Comparison of ENCODE assay signal across 15 cellular contexts in the genomic region with DNA sequence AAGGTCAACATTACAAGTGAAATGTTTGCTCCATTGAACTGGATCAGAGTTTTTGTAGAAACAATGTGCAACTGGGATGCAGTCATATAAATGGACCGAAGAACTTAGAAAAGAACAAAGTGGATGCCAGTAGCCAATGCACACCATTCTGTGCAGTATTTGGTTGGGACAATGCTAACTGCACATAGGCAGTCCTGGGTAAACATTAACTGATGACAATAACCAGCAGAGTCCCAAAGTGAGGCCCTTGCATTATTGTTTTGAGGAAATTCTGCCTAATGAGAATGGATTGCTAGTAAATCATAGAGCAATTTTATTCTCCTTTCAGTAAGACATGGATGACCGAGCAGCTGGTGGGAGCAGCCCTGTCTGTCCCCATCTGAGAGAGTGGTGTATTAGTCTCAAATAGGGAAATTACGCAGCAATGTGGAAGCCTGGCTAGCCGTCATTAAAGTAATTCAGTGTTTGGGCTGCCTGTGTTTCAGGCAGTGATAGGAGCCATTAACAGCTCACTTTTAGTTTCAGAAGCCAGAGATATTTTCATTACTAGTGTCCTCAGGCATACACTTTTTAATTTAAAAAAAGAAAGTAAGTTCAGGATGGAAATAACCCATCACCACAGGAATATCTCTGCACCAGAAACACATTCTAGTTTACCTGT.
DNase-seq lines count a peak whose midpoint lies in the region; ATAC-seq, FAIRE-seq and TF ChIP-seq lines count a peak whose summit lies in the region.
"Had no signal": no experiment of that assay in that cellular context is flagged by ENCODE, and none has a peak within 500 bp of the region (broad histone marks: within the 10 kb centered on the region; RNA-seq: fewer than 3 reads in every experiment).

No MANE protein-coding gene starts in this region.

- no peaks in the 10 kb centered on the region for H3K79me2 ChIP-seq in GM12878 (ENCODE audit: control insufficient read depth, insufficient read depth, low read length)

- H2AFZ ChIP-seq in GM12878 (ENCODE audit: control insufficient read depth, low read depth, low read length), result peak overlapping the region; percentile 35

- no peak for DNase-seq in GM12891 (ENCODE audit: insufficient read length, low spot score)
- DNase-seq in GM12878 (ENCODE audit: low read depth, low spot score), result no peak
- DNase-seq in UCSD-AML1 (lab: John Stamatoyannopoulos, UW; ENCODE audit: unreplicated experiment), result no peak
- DNase-seq in transverse colon, result no peak
- no peak for DNase-seq in COLO829 (ENCODE audit: low spot score)
- DNase-seq: brain microvascular endothelial cell; heart left ventricle; lower lobe of right lung; NCI-H1048; stimulated activated CD4-positive, alpha-beta T cell treated with anti-CD3 and anti-CD28 coated beads, Interleukin-15, amount 100 ng/mL, for 24 hours; SW 1271 had no signal

- no peak overlapping the region for H3K9ac ChIP-seq in GM12878 (ENCODE audit: control insufficient read depth, insufficient read depth, low read length)

- CTCF ChIA-PET in GM12878 (lab: Yijun Ruan, JAX), result interaction anchor here (0.7 to 1.0 kb wide), 2 partner anchors 15 to 46 kb away, joined by 3 read pairs; no protein-coding TSS in a partner anchor

- SMC1A ChIA-PET in GM12878 (lab: Charles Lee; ENCODE audit: uncharacterized antibody, unreplicated experiment), result interaction anchor here (0.9 to 4.1 kb wide), 4 partner anchors 7 to 147 kb away, joined by 3 to 20 read pairs (median 4); no protein-coding TSS in a partner anchor

- H3K36me3 ChIP-seq in GM12878 (ENCODE audit: control insufficient read depth in 2 of 2, insufficient read depth in 2 of 2, low read length in 1 of 2) (no peaks in the 10 kb centered on the region), transverse colon (no peaks in the 10 kb centered on the region)
- H3K36me3 ChIP-seq: brain microvascular endothelial cell had no signal

- H4K20me1 ChIP-seq in GM12878 (ENCODE audit: control insufficient read depth, insufficient read depth), result no peaks in the 10 kb centered on the region

- TF ChIP-seq CTCF in GM12878 (IDR thresholded peaks at IDR 0.05 in 2 of 3, conservative IDR thresholded peaks at IDR 0.05 in 1 of 3; ENCODE audit: control insufficient read depth in 2 of 3, extremely low read depth in 1 of 3, insufficient read depth in 1 of 3, low read depth in 3 of 3, low read length in 3 of 3), result no peak
- TF ChIP-seq CTCF in transverse colon (IDR thresholded peaks at IDR 0.05), result no peak

- TF ChIP-seq EP300 in GM12878 (IDR thresholded peaks at IDR 0.05; ENCODE audit: borderline replicate concordance in 1 of 2, control insufficient read depth in 1 of 2, low read depth in 2 of 2, low read length in 2 of 2) (no peak), transverse colon (IDR thresholded peaks at IDR 0.05; ENCODE audit: low read depth) (no peak)

- POLR2A ChIA-PET in GM12878 (lab: Charles Lee), result no interaction called here

- H3K4me1 ChIP-seq in GM12878 (ENCODE audit: control insufficient read depth, insufficient read depth, low read length) (peaks cover 20% of the 10 kb centered on the region), transverse colon (no peaks in the 10 kb centered on the region)
- H3K4me1 ChIP-seq: lower lobe of right lung had no signal

- no peak for TF ChIP-seq RAD21 in GM12878 (IDR thresholded peaks at IDR 0.05; ENCODE audit: insufficient read depth, low read depth, low read length)

- TF ChIP-seq POLR2A in GM12891 (IDR thresholded peaks at IDR 0.05; ENCODE audit: low read depth, low read length) (no peak), GM12878 (IDR thresholded peaks at IDR 0.05; ENCODE audit: low read depth, low read length) (no peak), transverse colon (IDR thresholded peaks at IDR 0.05) (no peak)

- peak overlapping the region; percentile 49; the same call in 1 of the 2 replicates for H3K4me2 ChIP-seq in GM12878 (ENCODE audit: control insufficient read depth, insufficient read depth)

- H3K27me3 ChIP-seq in GM12878 (replicated peaks in 1 of 2; ENCODE audit: control insufficient read depth in 2 of 2, insufficient read depth in 2 of 2, low read length in 1 of 2), result no peaks in the 10 kb centered on the region
- no peaks in the 10 kb centered on the region for H3K27me3 ChIP-seq in transverse colon
- H3K27me3 ChIP-seq: brain microvascular endothelial cell had no signal

- RAD21 ChIA-PET in GM12878 (lab: Charles Lee; ENCODE audit: unreplicated experiment), result interaction anchor here (1.0 kb wide), 2 partner anchors 70 to 94 kb away, joined by 4 read pairs; a partner anchor contains a TSS

- intact Hi-C loops in GM12878 (cut with micrococcal nuclease; ENCODE audit: unreplicated experiment), result no loop called here
- intact Hi-C loops in transverse colon (cut with DNase I; ENCODE audit: low total_unique reads), result no loop called here

- WGBS in GM12878 (ENCODE audit: insufficient coverage, insufficient replicate concordance, low lambda C conversion rate, missing lambda C conversion rate), result 93% methylated on average over 4 of the region's 4 CpGs
- WGBS in transverse colon (ENCODE audit: low coverage in 1 of 2), 2 donors, result 50 to 73% methylated on average over 4 of the region's 4 CpGs

- in situ Hi-C loops in GM12878 (cut with MboI), result no loop called here
- in situ Hi-C loops in transverse colon (cut with MboI; ENCODE audit: low pct_ligation_motif_present in 1 of 4, low pct_unique_long_range_greater_than_20kb in 1 of 4, low sequenced_read_pairs in 3 of 4), result no loop called here

- FAIRE-seq in GM12891 (lab: Jason Lieb, UNC) (peak; percentile 5), GM12878 (lab: Jason Lieb, UNC) (peak; percentile 52)

- no TSS peak for BruUV-seq in GM12878 (replicated peaks; lab: Mats Ljungman, UMichigan)

- H3K27ac ChIP-seq in GM12878 (ENCODE audit: control insufficient read depth, insufficient read depth), result no peak overlapping the region
- H3K27ac ChIP-seq in transverse colon, result peak overlapping the region in 1 of 4 donors; percentile 11
- H3K27ac ChIP-seq: brain microvascular endothelial cell, heart left ventricle, lower lobe of right lung had no signal

- no peak overlapping the region for H3K4me3 ChIP-seq in GM12878
- no peak overlapping the region for H3K4me3 ChIP-seq in transverse colon
- H3K4me3 ChIP-seq: HAP-1, heart left ventricle, lower lobe of right lung had no signal

- H3K9me3 ChIP-seq in GM12878 (replicated peaks; ENCODE audit: control insufficient read depth, insufficient read depth, low read length), result no peaks in the 10 kb centered on the region; the same call in 2 of the 3 replicates
- no peaks in the 10 kb centered on the region for H3K9me3 ChIP-seq in transverse colon
- H3K9me3 ChIP-seq: HAP-1, heart left ventricle, lower lobe of right lung had no signal

- peak; percentile 53 for ATAC-seq in GM21381 (IDR thresholded peaks at IDR 0.05; ENCODE audit: unreplicated experiment)
- ATAC-seq in HG03378 (IDR thresholded peaks at IDR 0.05; ENCODE audit: unreplicated experiment), result peak; percentile 59
- peak; percentile 45 for ATAC-seq in GM12878
- no peak for ATAC-seq in GM19455 (IDR thresholded peaks at IDR 0.05; ENCODE audit: unreplicated experiment)
- ATAC-seq: heart left ventricle, lower lobe of right lung had no signal

TF ChIP-seq in GM12891, 5 proteins besides CTCF, POLR2A, EP300 and RAD21:
- TF ChIP-seq POLR2AphosphoS5 (IDR thresholded peaks at IDR 0.05; ENCODE audit: low read depth, low read length), result no peak

TF ChIP-seq in GM12878, 131 proteins besides CTCF, POLR2A, EP300 and RAD21:
- TF ChIP-seq PAX5 (IDR thresholded peaks at IDR 0.05; ENCODE audit: borderline replicate concordance, low read depth, low read length), result peak; percentile 39; the same call in 1 of the 2 replicates
- TF ChIP-seq TCF3 (IDR thresholded peaks at IDR 0.05; ENCODE audit: borderline replicate concordance, insufficient read depth, low read depth, low read length), result no peak
- peak; percentile 22; the same call in 1 of the 2 replicates for TF ChIP-seq MTA2 (IDR thresholded peaks at IDR 0.05; ENCODE audit: low read depth)
- TF ChIP-seq, protein P1, sequence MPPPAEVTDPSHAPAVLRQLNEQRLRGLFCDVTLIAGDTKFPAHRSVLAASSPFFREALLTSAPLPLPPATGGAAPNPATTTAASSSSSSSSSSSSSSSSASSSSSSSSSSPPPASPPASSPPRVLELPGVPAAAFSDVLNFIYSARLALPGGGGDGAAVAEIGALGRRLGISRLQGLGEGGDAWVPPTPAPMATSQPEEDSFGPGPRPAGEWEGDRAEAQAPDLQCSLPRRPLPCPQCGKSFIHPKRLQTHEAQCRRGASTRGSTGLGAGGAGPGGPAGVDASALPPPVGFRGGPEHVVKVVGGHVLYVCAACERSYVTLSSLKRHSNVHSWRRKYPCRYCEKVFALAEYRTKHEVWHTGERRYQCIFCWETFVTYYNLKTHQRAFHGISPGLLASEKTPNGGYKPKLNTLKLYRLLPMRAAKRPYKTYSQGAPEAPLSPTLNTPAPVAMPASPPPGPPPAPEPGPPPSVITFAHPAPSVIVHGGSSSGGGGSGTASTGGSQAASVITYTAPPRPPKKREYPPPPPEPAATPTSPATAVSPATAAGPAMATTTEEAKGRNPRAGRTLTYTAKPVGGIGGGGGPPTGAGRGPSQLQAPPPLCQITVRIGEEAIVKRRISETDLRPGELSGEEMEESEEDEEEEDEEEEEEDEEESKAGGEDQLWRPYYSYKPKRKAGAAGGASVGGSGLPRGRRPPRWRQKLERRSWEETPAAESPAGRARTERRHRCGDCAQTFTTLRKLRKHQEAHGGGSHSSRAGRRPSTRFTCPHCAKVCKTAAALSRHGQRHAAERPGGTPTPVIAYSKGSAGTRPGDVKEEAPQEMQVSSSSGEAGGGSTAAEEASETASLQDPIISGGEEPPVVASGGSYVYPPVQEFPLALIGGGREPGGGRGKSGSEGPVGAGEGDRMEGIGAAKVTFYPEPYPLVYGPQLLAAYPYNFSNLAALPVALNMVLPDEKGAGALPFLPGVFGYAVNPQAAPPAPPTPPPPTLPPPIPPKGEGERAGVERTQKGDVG (CRISPR knock-in tag; IDR thresholded peaks at IDR 0.05), result no peak
- TF ChIP-seq ESRRA (IDR thresholded peaks at IDR 0.05; ENCODE audit: low read length), result no peak
